10 cellular contexts compared by ENCODE assay signal in the genomic region with DNA sequence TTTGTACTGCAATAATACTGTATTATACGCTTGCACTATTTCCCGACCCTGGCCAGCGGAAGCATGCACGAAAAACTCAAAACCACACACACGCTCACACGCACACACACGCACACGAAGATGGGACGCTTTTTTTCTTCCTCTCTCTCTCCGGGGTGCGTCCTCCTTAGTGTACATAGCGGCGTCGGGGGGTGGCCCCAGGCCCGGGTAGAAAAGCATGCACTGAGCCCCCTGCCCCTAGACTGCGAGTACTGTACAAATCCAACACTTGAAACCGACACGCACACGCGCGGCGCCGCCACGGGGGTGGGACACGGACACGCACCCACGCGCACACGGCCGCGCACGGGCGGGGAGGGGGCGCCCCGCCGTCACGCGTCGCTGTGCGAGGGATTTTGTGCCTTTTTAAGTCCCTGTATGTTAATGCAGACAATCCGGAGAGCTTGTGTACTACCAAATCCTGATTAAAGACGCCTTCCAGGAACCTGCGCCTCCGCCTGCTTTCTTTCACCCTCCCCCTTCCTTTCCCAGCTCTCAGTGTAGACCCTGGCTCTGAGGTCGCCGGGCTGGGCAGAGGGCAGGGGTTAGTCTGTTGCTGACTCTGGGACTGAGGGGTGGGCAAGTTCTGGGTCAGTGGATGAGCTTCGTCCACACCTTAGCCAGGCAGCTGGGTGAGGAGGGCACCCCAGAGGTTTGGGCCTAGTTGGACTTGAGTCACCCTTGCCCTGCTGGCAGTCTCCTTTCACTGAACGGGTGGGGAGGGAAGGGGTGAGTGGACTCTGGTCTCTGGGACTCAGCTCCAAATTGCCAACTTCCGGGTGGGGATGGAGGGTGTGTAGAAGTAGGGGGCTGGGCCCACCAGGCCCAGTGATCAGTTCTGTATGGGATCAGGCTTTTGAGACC. TPM values are rescaled to one million over a fixed set of nuclear protein-coding genes. Genes with fewer than 3 reads are reported as not detected.
DNase-seq lines count a peak whose midpoint lies in the region; ATAC-seq and TF ChIP-seq lines count a peak whose summit lies in the region.
"Had no signal": no experiment of that assay in that cellular context is flagged by ENCODE, and none has a peak within 500 bp of the region (broad histone marks: within the 10 kb centered on the region; RNA-seq: fewer than 3 reads in every experiment).

No MANE protein-coding gene starts in this region.

- peaks cover 17% of the 10 kb centered on the region for H3F3A ChIP-seq in DOHH2 (ENCODE audit: control insufficient read depth, insufficient read depth)

- H3K4ac ChIP-seq in neuronal stem cell (ENCODE audit: low read length), result peak overlapping the region; percentile 53

- peak overlapping the region; percentile 72 for H2BK15ac ChIP-seq in neuronal stem cell (ENCODE audit: low read length)

- H3K27ac ChIP-seq in DOHH2 (ENCODE audit: low read depth, low read length) (peak overlapping the region; percentile 28), duodenal mucosa (ENCODE audit: low read depth, low read length) (peak overlapping the region; percentile 85), neuronal stem cell (replicated peaks; ENCODE audit: low read length) (no peak overlapping the region), ovary (no peak overlapping the region)
- H3K27ac ChIP-seq: ascending aorta, RWPE1 had no signal

- intact Hi-C loops in ovary (cut with DNase I), result no loop called here

- H2BK12ac ChIP-seq in neuronal stem cell (ENCODE audit: low read length), result peak overlapping the region; percentile 98

- H4K91ac ChIP-seq in neuronal stem cell (ENCODE audit: low read depth, low read length, poor library complexity), result no peak overlapping the region

- no peak for ATAC-seq in HG03175 (IDR thresholded peaks at IDR 0.05; ENCODE audit: unreplicated experiment)

- H2AFZ ChIP-seq in neuronal stem cell (ENCODE audit: low read length), result peak overlapping the region; percentile 66

- peak overlapping the region; percentile 67 for H3K4me3 ChIP-seq in DOHH2 (ENCODE audit: low read length)
- H3K4me3 ChIP-seq in duodenal mucosa (ENCODE audit: low read depth in 1 of 2, low read length in 2 of 2), result peak overlapping the region; percentile 56 to 67
- H3K4me3 ChIP-seq in neuronal stem cell (ENCODE audit: low read length in 2 of 2), result peak overlapping the region in 1 of 2 donors; percentile 66
- no peak overlapping the region for H3K4me3 ChIP-seq in ovary

- H3K4me1 ChIP-seq in DOHH2 (ENCODE audit: control insufficient read depth, low read length), result peaks cover 52% of the 10 kb centered on the region
- H3K4me1 ChIP-seq in duodenal mucosa (ENCODE audit: control insufficient read depth in 1 of 2, insufficient read depth in 2 of 2, low read length in 2 of 2), result peaks cover 38 to 60% of the 10 kb centered on the region in 2 donors
- H3K4me1 ChIP-seq in neuronal stem cell (ENCODE audit: control insufficient read depth in 2 of 2, insufficient read depth in 1 of 2, low read depth in 1 of 2, low read length in 2 of 2), result peaks cover 24 to 32% of the 10 kb centered on the region in 2 donors
- peaks cover 2% of the 10 kb centered on the region for H3K4me1 ChIP-seq in ovary (ENCODE audit: insufficient read depth)

- H3K27me3 ChIP-seq in DOHH2 (ENCODE audit: control insufficient read depth, low read length) (no peaks in the 10 kb centered on the region), duodenal mucosa (ENCODE audit: control insufficient read depth in 1 of 2, insufficient read depth in 2 of 2, low read length in 2 of 2) (no peaks in the 10 kb centered on the region), neuronal stem cell (ENCODE audit: control insufficient read depth in 3 of 3, insufficient read depth in 3 of 3, low read depth in 1 of 3, low read length in 3 of 3) (peaks cover 0 to 34% (median 18%) of the 10 kb centered on the region in 3 experiments), ovary (no peaks in the 10 kb centered on the region)

- no peak for TF ChIP-seq POLR2A in ovary (IDR thresholded peaks at IDR 0.05)

- H3K18ac ChIP-seq in neuronal stem cell (ENCODE audit: low read length), result peak overlapping the region; percentile 95

- no peak overlapping the region for H3K14ac ChIP-seq in neuronal stem cell (ENCODE audit: low read length)

- WGBS in neuronal stem cell (ENCODE audit: extremely low coverage in 2 of 2, insufficient read length in 2 of 2, insufficient replicate concordance in 1 of 2), 2 donors, result no CpG with 5 or more reads among the region's 49 CpGs
- 20 to 34% (median 32%) methylated on average over 49 of the region's 49 CpGs for WGBS in ovary, 3 donors

- H3K9me2 ChIP-seq in DOHH2 (replicated peaks; ENCODE audit: control insufficient read depth, low read length), result no peaks in the 10 kb centered on the region

- peak overlapping the region; percentile 23 for H2BK120ac ChIP-seq in neuronal stem cell (ENCODE audit: low read depth, low read length)

- H4K20me1 ChIP-seq in DOHH2 (ENCODE audit: control insufficient read depth, insufficient read depth, low read depth, low read length), result no peaks in the 10 kb centered on the region

- no peak overlapping the region for H4K8ac ChIP-seq in neuronal stem cell (ENCODE audit: low read depth, low read length)

- H3K9ac ChIP-seq in duodenal mucosa (ENCODE audit: low read depth in 1 of 2, low read length in 2 of 2) (peak overlapping the region; percentile 12 to 75), neuronal stem cell (ENCODE audit: low read depth, low read length, poor library complexity) (peak overlapping the region; percentile 73)

- TF ChIP-seq CTCF in DOHH2 (IDR thresholded peaks at IDR 0.05; ENCODE audit: low read depth, low read length, poor library complexity, severe bottlenecking), result no peak
- TF ChIP-seq CTCF in ovary (IDR thresholded peaks at IDR 0.05), result no peak

- H3K36me3 ChIP-seq in DOHH2 (ENCODE audit: control insufficient read depth, low read length), result no peaks in the 10 kb centered on the region
- H3K36me3 ChIP-seq in duodenal mucosa (ENCODE audit: control insufficient read depth in 1 of 2, insufficient read depth in 2 of 2, low read length in 2 of 2), result no peaks in the 10 kb centered on the region
- H3K36me3 ChIP-seq in neuronal stem cell (replicated peaks in 1 of 2; ENCODE audit: control insufficient read depth in 2 of 2, insufficient read depth in 2 of 2, low read length in 2 of 2), result no peaks in the 10 kb centered on the region
- no peaks in the 10 kb centered on the region for H3K36me3 ChIP-seq in ovary
- H3K36me3 ChIP-seq: ascending aorta had no signal

- H3K79me1 ChIP-seq in neuronal stem cell (ENCODE audit: low read depth, low read length), result no peaks in the 10 kb centered on the region

- H3K79me2 ChIP-seq in DOHH2 (ENCODE audit: control insufficient read depth, low read length), result no peaks in the 10 kb centered on the region

- TF ChIP-seq EP300 in ovary (IDR thresholded peaks at IDR 0.05), result no peak

- peak overlapping the region; percentile 85 for H2AK5ac ChIP-seq in neuronal stem cell (ENCODE audit: low read depth, low read length)

- H3K9me3 ChIP-seq in DOHH2 (ENCODE audit: control insufficient read depth, insufficient read depth, low read length) (no peaks in the 10 kb centered on the region), duodenal mucosa (ENCODE audit: control insufficient read depth in 1 of 2, low read length in 2 of 2) (no peaks in the 10 kb centered on the region), neuronal stem cell (replicated peaks in 1 of 2; ENCODE audit: control insufficient read depth in 2 of 2, insufficient read depth in 1 of 2, low read depth in 1 of 2, low read length in 2 of 2) (no peaks in the 10 kb centered on the region), ovary (no peaks in the 10 kb centered on the region)
- H3K9me3 ChIP-seq: ascending aorta had no signal

- H3K4me2 ChIP-seq in DOHH2 (ENCODE audit: low read length) (peak overlapping the region; percentile 78), neuronal stem cell (ENCODE audit: insufficient read depth, low read length, poor library complexity, severe bottlenecking) (peak overlapping the region; percentile 79)

- peak overlapping the region; percentile 62 for H3K23ac ChIP-seq in neuronal stem cell (ENCODE audit: low read depth, low read length, poor library complexity)

- DNase-seq in T-helper 2 cell, result peak in 3 of 5 experiments; percentile 26 to 84 (median 28)
- no peak for DNase-seq in neuronal stem cell (ENCODE audit: low spot score)
- no peak for DNase-seq in ovary
- no peak for DNase-seq in AML-193 (lab: John Stamatoyannopoulos, UW)
- DNase-seq in HuH-7 (ENCODE audit: low spot score), result no peak

- peak overlapping the region; percentile 45 for H2BK5ac ChIP-seq in neuronal stem cell (ENCODE audit: low read length)

RNA-seq across cellular contexts. Expression of a gene that starts 21.6 kb away (rescaled TPM):
- polyA plus RNA-seq in neuronal stem cell (2013, experiment 1 of 2), result 0.01 TPM
- polyA plus RNA-seq in neuronal stem cell (2013, experiment 2 of 2), result not detected
- under 1 TPM in 1 of 7 donors, not detected in 6; 0.36 TPM for total RNA-seq in ovary
- polyA plus RNA-seq in ovary, result not detected

RNA-seq across cellular contexts. Expression of a gene that starts 32.2 kb away (rescaled TPM):
- polyA plus RNA-seq in neuronal stem cell (2013, experiment 1 of 2), result 25.5 TPM
- polyA plus RNA-seq in neuronal stem cell (2013, experiment 2 of 2), result 24.5 TPM
- 1 to 10 TPM in 6 of 7 donors, under 1 TPM in 1; 0.80 to 2.6 (median 1.6) TPM for total RNA-seq in ovary
- 1 to 10 TPM; 1.7 to 1.8 TPM for polyA plus RNA-seq in ovary
- total RNA-seq: ascending aorta had no signal

RNA-seq across cellular contexts. Expression of a gene that starts 33.1 kb away (rescaled TPM):
- polyA plus RNA-seq in neuronal stem cell (2013, experiment 1 of 2), result 1.5 TPM
- polyA plus RNA-seq in neuronal stem cell (2013, experiment 2 of 2), result 1.5 TPM
- total RNA-seq in ovary, result under 1 TPM in 2 of 7 donors, not detected in 5; 0.03 to 0.11 TPM
- polyA plus RNA-seq in ovary, result under 1 TPM in 1 of 2 donors, not detected in 1; 0.06 TPM
- total RNA-seq: ascending aorta had no signal

RNA-seq across cellular contexts. Expression of a gene that starts 47.1 kb away (rescaled TPM):
- 110 TPM for polyA plus RNA-seq in neuronal stem cell (2013, experiment 1 of 2)
- 110 TPM for polyA plus RNA-seq in neuronal stem cell (2013, experiment 2 of 2)
- total RNA-seq in ovary, result 100 to 1,000 TPM in 1 of 7 donors, 10 to 100 TPM in 6; 25.0 to 120 (median 44.7) TPM
- 10 to 100 TPM; 13.6 to 55.5 TPM for polyA plus RNA-seq in ovary

Comparison
In these comparisons a context has a peak if more than half of its experiments do, and no peak if none do; other contexts are left out.
1. H3K27ac ChIP-seq: peak in DOHH2 (single experiment) and duodenal mucosa (single experiment); none in neuronal stem cell (single experiment) and ovary (0 of 2).
2. DNase-seq: peak in T-helper 2 cell (3 of 5); none in neuronal stem cell (single experiment), ovary (0 of 5), AML-193 (0 of 2) and HuH-7 (single experiment).